ENCODE assay signal across 18 cellular contexts in genomic region chr15:52052076-52052935, GRCh38. TPM values are rescaled to one million over a fixed set of nuclear protein-coding genes. Genes with fewer than 3 reads are reported as not detected.
DNase-seq lines count a peak whose midpoint lies in the region; ATAC-seq and TF ChIP-seq lines count a peak whose summit lies in the region.
"Had no signal": no experiment of that assay in that cellular context is flagged by ENCODE, and none has a peak within 500 bp of the region (broad histone marks: within the 10 kb centered on the region; RNA-seq: fewer than 3 reads in every experiment).

No MANE protein-coding gene starts in this region.

- intact Hi-C loops in A673 (cut with micrococcal nuclease; ENCODE audit: unreplicated experiment): no loop called here

- ATAC-seq in foreskin keratinocyte (no peak), GM21825 (IDR thresholded peaks at IDR 0.05; ENCODE audit: unreplicated experiment) (no peak)
- ATAC-seq: stimulated activated naive CD8-positive, alpha-beta T cell treated with anti-CD3 and anti-CD28 coated beads, Interleukin-15, amount 100 ng/mL, for 72 hours; T-cell had no signal

- H3K27ac ChIP-seq in A673 (ENCODE audit: low read depth, low read length, poor library complexity, severe bottlenecking) (no peak overlapping the region), SJSA1 (peak overlapping the region; percentile 77), foreskin keratinocyte (peak overlapping the region; percentile 88)
- H3K27ac ChIP-seq: ascending aorta, uterus had no signal

- H3K36me3 ChIP-seq in A673 (ENCODE audit: insufficient read depth, low read length, poor library complexity, severe bottlenecking): peaks cover 58% of the 10 kb centered on the region
- peaks cover 59% of the 10 kb centered on the region for H3K36me3 ChIP-seq in SJSA1
- H3K36me3 ChIP-seq: uterus had no signal

- no peak for DNase-seq in A673 (ENCODE audit: low spot score)
- DNase-seq in KBM-7: peak; percentile 60
- no peak for DNase-seq in SJSA1 (ENCODE audit: low read depth in 1 of 2, low spot score in 2 of 2)
- no peak for DNase-seq in foreskin keratinocyte
- DNase-seq in stimulated activated CD4-positive, alpha-beta T cell treated with anti-CD3 and anti-CD28 coated beads, Interleukin-4, amount 100 ng/mL, for 24 hours: no peak
- DNase-seq in D341Med (ENCODE audit: low spot score): no peak
- no peak for DNase-seq in activated naive CD4-positive, alpha-beta T cell (lab: John Stamatoyannopoulos, UW)
- DNase-seq: activated B cell treated with CpG ODN at 0.5 μM for 24 hours; activated naive CD4-positive, alpha-beta T cell treated with Interleukin-2 at 50 U/mL for 16 hours; hippocampal formation; NCI-H146; NCI-H446 treated with DMSO at 0.1 percent for 48 hours; posterior cingulate gyrus; stimulated activated naive CD8-positive, alpha-beta T cell treated with anti-CD3 and anti-CD28 coated beads, Interleukin-15, amount 100 ng/mL, for 72 hours; T-cell; uterus had no signal

- no peaks in the 10 kb centered on the region for H3K27me3 ChIP-seq in A673 (replicated peaks; ENCODE audit: insufficient read depth, low read depth, low read length, poor library complexity)
- H3K27me3 ChIP-seq in SJSA1 (replicated peaks): no peaks in the 10 kb centered on the region
- H3K27me3 ChIP-seq in foreskin keratinocyte: no peaks in the 10 kb centered on the region
- H3K27me3 ChIP-seq: ascending aorta, uterus had no signal

- CTCF ChIA-PET in A673 (lab: Charles Lee): interaction anchor here (0.5 kb wide), 1 partner anchor 9 kb away, joined by 6 read pairs; no protein-coding TSS in a partner anchor

- BruUV-seq in A673 (replicated peaks; lab: Mats Ljungman, UMichigan): TSS peak; percentile 18

- in situ Hi-C loops in KBM-7 (cut with MboI; ENCODE audit: low pct_unique_long_range_greater_than_20kb, low sequenced_read_pairs): no loop called here

- H3K9me3 ChIP-seq in A673 (ENCODE audit: low read depth, low read length, poor library complexity, severe bottlenecking) (no peaks in the 10 kb centered on the region), SJSA1 (replicated peaks) (peaks cover 6% of the 10 kb centered on the region; the same call in 1 of the 2 replicates)
- H3K9me3 ChIP-seq: ascending aorta, uterus had no signal

- POLR2A ChIA-PET in A673 (lab: Charles Lee; ENCODE audit: low non-redundant PET): no interaction called here

- TF ChIP-seq CTCF in A673 (conservative IDR thresholded peaks at IDR 0.05; ENCODE audit: low read depth, low read length) (no peak), foreskin keratinocyte (conservative IDR thresholded peaks at IDR 0.05) (no peak)

- H3K4me1 ChIP-seq in A673 (ENCODE audit: insufficient read depth, low read length, poor library complexity, severe bottlenecking) (no peaks in the 10 kb centered on the region), SJSA1 (replicated peaks) (peaks cover 75% of the 10 kb centered on the region), foreskin keratinocyte (peaks cover 25% of the 10 kb centered on the region)
- H3K4me1 ChIP-seq: ascending aorta, uterus had no signal

- no peak overlapping the region for H3K4me3 ChIP-seq in A673 (ENCODE audit: low read depth, low read length, poor library complexity, severe bottlenecking)
- H3K4me3 ChIP-seq in SJSA1: no peak overlapping the region
- H3K4me3 ChIP-seq: ascending aorta, uterus had no signal

RNA-seq across cellular contexts. Expression of gene MAPK6, which starts 33.3 kb away (rescaled TPM):
- total RNA-seq in A673 (2021) (50.9 and 56.4 TPM in 2 replicates), foreskin keratinocyte (76.6 and 78.2 TPM in 2 replicates)
- 26.0 and 56.9 TPM in 2 replicates for total RNA-seq in SJSA1 (2014; rRNA removed; shearing (Covaris generic))
- polyA plus RNA-seq in foreskin keratinocyte: 16.6 and 19.8 TPM in 2 replicates
